ENCODE assay signal across 8 cellular contexts in the genomic region with DNA sequence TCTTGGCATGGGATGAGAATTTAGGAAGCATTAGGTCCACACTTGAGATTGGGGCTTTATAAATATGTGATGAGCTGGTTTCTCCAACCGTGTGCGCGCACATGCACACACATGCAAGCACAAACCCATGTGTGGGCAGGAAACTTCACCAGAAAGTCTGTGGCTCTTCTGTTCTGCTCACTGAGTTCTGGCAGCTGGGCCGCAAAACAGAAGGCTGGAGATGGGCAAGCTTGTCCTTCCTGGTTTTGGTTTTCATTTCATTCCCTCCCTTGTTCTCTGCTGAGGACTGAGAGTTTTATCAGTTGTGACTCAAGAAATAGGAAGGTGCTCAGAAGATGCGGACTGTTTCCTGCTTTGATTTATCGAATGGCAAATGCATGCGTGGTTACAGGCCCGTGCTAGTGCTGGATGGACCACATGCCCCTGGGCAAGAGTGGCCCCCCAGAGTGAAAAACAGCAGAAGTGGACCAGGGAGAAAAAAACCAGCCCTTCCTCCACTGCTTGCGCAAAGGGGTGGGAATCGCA. TPM values are rescaled to one million over a fixed set of nuclear protein-coding genes. Genes with fewer than 3 reads are reported as not detected.
A peak's percentile ranks its signal among the peaks of the same experiment; 100 is the strongest.
DNase-seq lines count a peak whose midpoint lies in the region; ATAC-seq and TF ChIP-seq lines count a peak whose summit lies in the region.

No MANE protein-coding gene starts in this region.

- H3K9me3 Mint-ChIP-seq in MCF 10A (ENCODE audit: unreplicated experiment): no peaks in the 10 kb centered on the region

- no TSS peak for BruUV-seq in MCF 10A (replicated peaks; lab: Mats Ljungman, UMichigan)

- TF ChIP-seq POLR2A in breast epithelium (IDR thresholded peaks at IDR 0.05): no peak
- no peak for TF ChIP-seq POLR2A in uterus (IDR thresholded peaks at IDR 0.05)

- TF ChIP-seq CTCF in breast epithelium (IDR thresholded peaks at IDR 0.05): no peak
- TF ChIP-seq CTCF in MCF 10A (IDR thresholded peaks at IDR 0.05; ENCODE audit: unreplicated experiment): no peak
- TF ChIP-seq CTCF in lower lobe of right lung (IDR thresholded peaks at IDR 0.05): no peak
- TF ChIP-seq CTCF in uterus (IDR thresholded peaks at IDR 0.05): no peak

- ATAC-seq in HG03342 (IDR thresholded peaks at IDR 0.05; ENCODE audit: unreplicated experiment) (peak; percentile 63), lower lobe of right lung (peak; percentile 13 to 52)

- H3K36me3 ChIP-seq in breast epithelium (no peaks in the 10 kb centered on the region), lower lobe of right lung (no peaks in the 10 kb centered on the region), uterus (no peaks in the 10 kb centered on the region)

- CTCF ChIA-PET in MCF 10A (lab: Yijun Ruan, JAX): interaction anchor here (0.5 to 0.8 kb wide), 3 partner anchors 22 to 131 kb away, joined by 3 to 5 read pairs (median 4); no protein-coding TSS in a partner anchor

- H3K27me3 ChIP-seq in breast epithelium (no peaks in the 10 kb centered on the region), lower lobe of right lung (ENCODE audit: low read depth) (no peaks in the 10 kb centered on the region), uterus (no peaks in the 10 kb centered on the region)

- H3K4me3 ChIP-seq in breast epithelium (peak overlapping the region in 1 of 3 donors; percentile 24), lower lobe of right lung (no peak overlapping the region), uterus (no peak overlapping the region)

- peak overlapping the region; percentile 78 to 80 for H3K27ac ChIP-seq in breast epithelium
- peak overlapping the region; percentile 42 for H3K27ac ChIP-seq in lower lobe of right lung
- H3K27ac ChIP-seq in uterus: peak overlapping the region; percentile 76 to 89

- H3K9me3 ChIP-seq in breast epithelium: no peaks in the 10 kb centered on the region
- H3K9me3 ChIP-seq in lower lobe of right lung: no peaks in the 10 kb centered on the region
- no peaks in the 10 kb centered on the region for H3K9me3 ChIP-seq in uterus

- POLR2A ChIA-PET in MCF 10A (lab: Yijun Ruan, JAX): interaction anchor here (2.1 to 7.6 kb wide), 3 partner anchors 9 to 16 kb away, joined by 12 to 88 read pairs (median 16); partner anchors contain the start of gene MAP3K14

- peaks cover 0 to 32% of the 10 kb centered on the region in 2 donors for H3K4me1 ChIP-seq in breast epithelium
- peaks cover 80% of the 10 kb centered on the region for H3K4me1 ChIP-seq in lower lobe of right lung
- peaks cover 8 to 13% of the 10 kb centered on the region in 2 donors for H3K4me1 ChIP-seq in uterus

- H3K4me1 Mint-ChIP-seq in MCF 10A (ENCODE audit: insufficient read depth, unreplicated experiment): peaks cover 32% of the 10 kb centered on the region

- intact Hi-C loops in breast epithelium (cut with DNase I; ENCODE audit: low total_unique reads) (no loop called here), MCF 10A (cut with micrococcal nuclease) (no loop called here), lower lobe of right lung (cut with DNase I) (no loop called here), uterus (cut with DNase I; ENCODE audit: low total_unique reads) (no loop called here)

- H3K36me3 Mint-ChIP-seq in MCF 10A (ENCODE audit: insufficient read depth, unreplicated experiment): peaks cover 31% of the 10 kb centered on the region

- DNase-seq in breast epithelium (ENCODE audit: low spot score in 2 of 2): no peak
- no peak for DNase-seq in MCF 10A (ENCODE audit: unreplicated experiment)
- DNase-seq in activated naive CD4-positive, alpha-beta T cell treated with anti-CD3 and anti-CD28 coated beads, Interleukin-2, amount 50 U/mL, for 16 hours: peak; percentile 28
- no peak for DNase-seq in lower lobe of right lung
- peak; percentile 53 for DNase-seq in uterus
- no peak for DNase-seq in RKO (ENCODE audit: low spot score)
- no peak for DNase-seq in iPS-NIHi7 (ENCODE audit: extremely low spot score)

- no peak overlapping the region for H3K4me3 Mint-ChIP-seq in MCF 10A (ENCODE audit: unreplicated experiment)

- no peak overlapping the region for H3K27ac Mint-ChIP-seq in MCF 10A (ENCODE audit: low read depth, unreplicated experiment)

- H3K27me3 Mint-ChIP-seq in MCF 10A (ENCODE audit: insufficient read depth, unreplicated experiment): no peaks in the 10 kb centered on the region

RNA-seq across cellular contexts. Expression of gene MAP3K14, which starts 14.1 kb away (rescaled TPM):
- total RNA-seq in breast epithelium (10 to 100 TPM in 1 of 3 donors, 1 to 10 TPM in 2; 4.3 to 12.3 (median 6.9) TPM), MCF 10A (2022) (5.3 and 9.2 TPM in 2 replicates), lower lobe of right lung (9.3 TPM), uterus (10 to 100 TPM in 1 of 4 donors, 1 to 10 TPM in 3; 1.0 to 22.1 (median 4.9) TPM)

RNA-seq across cellular contexts. Expression of gene SPATA32, which starts 40.8 kb away (rescaled TPM):
- under 1 TPM in 1 of 3 donors, not detected in 2; 0.44 TPM for total RNA-seq in breast epithelium
- total RNA-seq in MCF 10A (2022): not detected in 2 replicates
- not detected for total RNA-seq in lower lobe of right lung
- not detected for total RNA-seq in uterus

Comparison
In these comparisons a context has a peak if more than half of its experiments do, and no peak if none do; other contexts are left out.
1. DNase-seq: peak in activated naive CD4-positive, alpha-beta T cell treated with anti-CD3 and anti-CD28 coated beads, Interleukin-2, amount 50 U/mL, for 16 hours (single experiment) and uterus (2 of 2); none in breast epithelium (0 of 2), MCF 10A (single experiment), lower lobe of right lung (single experiment), RKO (single experiment) and iPS-NIHi7 (single experiment).
2. Peak in every context shown above with its lines, with median percentiles within 50 percentile points of each other: H3K27ac ChIP-seq.